In the genomic region with DNA sequence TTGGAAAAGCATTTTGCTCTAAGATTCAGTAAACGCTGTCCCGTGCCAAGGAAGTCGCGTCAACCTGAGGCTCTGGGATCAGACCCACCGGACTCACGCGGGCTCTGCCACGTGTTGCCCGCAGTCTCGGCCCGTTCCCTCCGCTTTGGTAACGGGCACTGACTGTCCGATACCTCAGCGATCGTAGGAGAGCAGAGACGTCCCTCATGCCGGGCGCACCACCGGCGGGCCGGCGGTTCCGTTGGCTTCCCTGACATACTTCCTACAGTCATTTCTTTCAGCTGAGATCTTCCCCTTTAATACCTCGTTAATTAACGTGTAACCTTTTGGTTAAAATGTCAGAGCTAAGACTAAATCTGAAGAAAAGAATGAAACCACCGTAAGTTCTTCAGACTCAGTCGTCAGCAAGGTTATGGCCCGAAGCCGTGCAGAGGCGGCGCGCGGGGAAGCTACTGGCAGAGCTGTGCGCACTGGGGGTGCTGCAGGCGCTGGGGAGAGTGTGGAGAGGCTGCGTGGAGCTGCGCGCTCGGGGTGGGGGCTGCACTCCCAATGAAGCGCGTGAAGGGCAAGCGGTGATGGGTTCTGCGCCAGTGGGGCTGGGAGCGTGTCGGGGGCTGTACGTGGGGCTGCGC, we compare ENCODE assay signal across 8 cellular contexts. TPM values are rescaled to one million over a fixed set of nuclear protein-coding genes. Genes with fewer than 3 reads are reported as not detected.
DNase-seq lines count a peak whose midpoint lies in the region; ATAC-seq and TF ChIP-seq lines count a peak whose summit lies in the region.
"Not testable (repeated sequence)": the region's sequence is repeated elsewhere in the genome, so short reads cannot be mapped to it uniquely, and the experiment has no call there.

No MANE protein-coding gene starts in this region.

- DNase-seq in DMS53 (lab: John Stamatoyannopoulos, UW) (peak; percentile 72), NCI-H82 (lab: John Stamatoyannopoulos, UW) (peak; percentile 17), chondrocyte (ENCODE audit: low spot score) (peak; percentile 72), Right ventricle myocardium superior (peak; percentile 50), posterior cingulate gyrus (peak in 9 of 10 donors; percentile 10 to 92 (median 47))
- DNase-seq in activated T-cell treated with anti-CD3 and anti-CD28 coated beads, Interleukin-2, amount 50 U/mL, for 72 hours = peak; percentile 4 to 5
- DNase-seq in lower leg skin (ENCODE audit: low spot score in 2 of 2) = not testable (repeated sequence)

- H3K27ac ChIP-seq in subcutaneous abdominal adipose tissue (ENCODE audit: low read depth, low read length) = not testable (repeated sequence)

- not testable (repeated sequence) for H3K9me3 ChIP-seq in subcutaneous abdominal adipose tissue (ENCODE audit: control insufficient read depth in 5 of 5, low read length in 5 of 5)

- H3K9me3 Mint-ChIP-seq in activated T-cell treated with anti-CD3 and anti-CD28 coated beads, Interleukin-2, amount 50 U/mL, for 72 hours; chondrocyte (ENCODE audit: low read depth): not testable (repeated sequence)

- not testable (repeated sequence) for H3K36me3 ChIP-seq in subcutaneous abdominal adipose tissue (ENCODE audit: control insufficient read depth in 5 of 5, insufficient read depth in 5 of 5, low read length in 5 of 5)

- TF ChIP-seq POLR2A in lower leg skin (IDR thresholded peaks at IDR 0.05) = not testable (repeated sequence)

- H3K27me3 Mint-ChIP-seq in activated T-cell treated with anti-CD3 and anti-CD28 coated beads, Interleukin-2, amount 50 U/mL, for 72 hours (ENCODE audit: low read depth) = peaks cover 29% of the 10 kb centered on the region
- peaks cover 30% of the 10 kb centered on the region for H3K27me3 Mint-ChIP-seq in chondrocyte (ENCODE audit: low read depth)

- H3K36me3 Mint-ChIP-seq in activated T-cell treated with anti-CD3 and anti-CD28 coated beads, Interleukin-2, amount 50 U/mL, for 72 hours (ENCODE audit: insufficient read depth in 2 of 2); chondrocyte (ENCODE audit: low read depth): not testable (repeated sequence)

- intact Hi-C loops in Right ventricle myocardium superior (cut with DNase I); lower leg skin (cut with DNase I; ENCODE audit: low total_unique reads); posterior cingulate gyrus (cut with DNase I): not testable (repeated sequence)

- TF ChIP-seq CTCF in chondrocyte (IDR thresholded peaks at IDR 0.05); lower leg skin (IDR thresholded peaks at IDR 0.05): not testable (repeated sequence)

- H3K9ac ChIP-seq in subcutaneous abdominal adipose tissue (ENCODE audit: low read length in 5 of 5) = not testable (repeated sequence)

- H3K27me3 ChIP-seq in subcutaneous abdominal adipose tissue (ENCODE audit: control insufficient read depth in 5 of 5, insufficient read depth in 4 of 5, low read length in 5 of 5) = not testable (repeated sequence)

- H3K27ac Mint-ChIP-seq in activated T-cell treated with anti-CD3 and anti-CD28 coated beads, Interleukin-2, amount 50 U/mL, for 72 hours; chondrocyte (ENCODE audit: unreplicated experiment): not testable (repeated sequence)

- 1 to 3% methylated on average over 44 to 48 of the region's 48 CpGs for WGBS in lower leg skin, 2 donors

- H3K4me3 ChIP-seq in lower leg skin (ENCODE audit: low read depth, poor library complexity, severe bottlenecking) (peak overlapping the region; percentile 0), subcutaneous abdominal adipose tissue (ENCODE audit: low read depth in 1 of 5, low read length in 5 of 5) (peak overlapping the region in 4 of 5 donors; percentile 40 to 69 (median 61))

- H3K4me3 Mint-ChIP-seq in activated T-cell treated with anti-CD3 and anti-CD28 coated beads, Interleukin-2, amount 50 U/mL, for 72 hours = peak overlapping the region; percentile 84 to 85
- H3K4me3 Mint-ChIP-seq in chondrocyte (ENCODE audit: unreplicated experiment) = peak overlapping the region; percentile 69

- not testable (repeated sequence) for H3K4me1 Mint-ChIP-seq in activated T-cell treated with anti-CD3 and anti-CD28 coated beads, Interleukin-2, amount 50 U/mL, for 72 hours (ENCODE audit: low read depth); chondrocyte (ENCODE audit: low read depth)

- H3K4me1 ChIP-seq in subcutaneous abdominal adipose tissue (ENCODE audit: control insufficient read depth in 5 of 5, insufficient read depth in 5 of 5, low read length in 5 of 5) = peaks cover 0 to 17% (median 13%) of the 10 kb centered on the region in 5 donors

- ATAC-seq in activated T-cell treated with anti-CD3 and anti-CD28 coated beads, Interleukin-2, amount 50 U/mL, for 72 hours (replicated peaks in 1 of 2) = peak in 1 of 2 donors; percentile 37
- ATAC-seq in Right ventricle myocardium superior (ENCODE audit: poor library complexity) = peak; percentile 75

RNA-seq across cellular contexts. Expression of a gene that starts 35.6 kb away (rescaled TPM):
- total RNA-seq in activated T-cell treated with anti-CD3 and anti-CD28 coated beads, Interleukin-2, amount 50 U/mL, for 72 hours = 1 to 10 TPM; 2.0 to 2.1 TPM
- total RNA-seq in chondrocyte (0.22 to 0.31 TPM (median 0.28 TPM) in 3 replicates), Right ventricle myocardium superior (1.2 TPM), lower leg skin (1 to 10 TPM in 2 of 4 donors, under 1 TPM in 2; 0.27 to 5.9 (median 1.9) TPM)
